Comparison of ENCODE assay signal across 8 cellular contexts in the genomic region with DNA sequence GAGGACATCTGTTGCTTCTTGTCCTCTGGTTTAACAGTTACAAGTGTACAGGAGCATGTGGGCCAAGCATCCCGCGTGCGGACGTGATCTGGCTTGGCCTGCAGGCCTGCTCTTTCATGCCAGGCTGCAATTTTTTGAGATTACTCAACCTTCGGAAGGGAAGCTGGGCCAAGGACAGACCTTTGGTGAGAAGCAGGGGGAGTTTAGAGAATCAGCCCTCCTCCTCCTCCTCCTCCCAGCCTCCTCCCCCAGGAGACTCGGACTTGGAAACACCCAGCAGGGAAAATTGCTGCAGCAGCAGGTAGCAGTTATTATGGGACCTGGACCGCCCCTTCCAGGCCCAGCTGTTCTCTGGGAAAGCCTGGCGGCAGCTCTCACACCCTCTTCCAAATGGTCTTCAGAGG. TPM values are rescaled to one million over a fixed set of nuclear protein-coding genes. Genes with fewer than 3 reads are reported as not detected.
DNase-seq lines count a peak whose midpoint lies in the region; ATAC-seq and TF ChIP-seq lines count a peak whose summit lies in the region.

No MANE protein-coding gene starts in this region.

- no peaks in the 10 kb centered on the region for H3K27me3 ChIP-seq in BE2C

- no peak for ATAC-seq in naive B cell (ENCODE audit: low read depth in 2 of 2)
- no peak for ATAC-seq in HG02938 (IDR thresholded peaks at IDR 0.05; ENCODE audit: unreplicated experiment)
- no peak for ATAC-seq in HG02885 (IDR thresholded peaks at IDR 0.05; ENCODE audit: poor library complexity, unreplicated experiment)

- TF ChIP-seq CTCF in BE2C (IDR thresholded peaks at IDR 0.05; ENCODE audit: low read depth, low read length) = no peak

- H3K4me3 Mint-ChIP-seq in naive B cell = peak overlapping the region in 5 of 8 donors; percentile 12 to 91 (median 70)

- H3K4me1 Mint-ChIP-seq in naive B cell = peaks cover 62 to 80% (median 74%) of the 10 kb centered on the region in 3 donors

- H3K9me3 ChIP-seq in BE2C = no peaks in the 10 kb centered on the region

- H3K4me3 ChIP-seq in BE2C (ENCODE audit: low read depth, low read length) = no peak overlapping the region

- no peaks in the 10 kb centered on the region for H3K36me3 Mint-ChIP-seq in naive B cell

- no peaks in the 10 kb centered on the region for H3K36me3 ChIP-seq in BE2C

- H3K27ac Mint-ChIP-seq in naive B cell = peak overlapping the region in 5 of 6 donors; percentile 86 to 100 (median 96)

- peaks cover 16% of the 10 kb centered on the region for H3K4me1 ChIP-seq in BE2C

- H3K27me3 Mint-ChIP-seq in naive B cell = no peaks in the 10 kb centered on the region

- DNase-seq in BE2C (peak; percentile 58), NCI-H1694 (lab: John Stamatoyannopoulos, UW) (peak; percentile 69), epidermal melanocyte (ENCODE audit: insufficient read length, low spot score) (peak; percentile 72), naive B cell (no peak), iPS-NIHi7 (ENCODE audit: extremely low spot score) (no peak)
- no peak for DNase-seq in activated CD8-positive, alpha-beta memory T cell treated with anti-CD3 and anti-CD28 coated beads for 24 hours

- peaks cover 0 to 2% (median 0%) of the 10 kb centered on the region in 7 donors for H3K9me3 Mint-ChIP-seq in naive B cell

RNA-seq across cellular contexts. Expression of gene KLHL36, which starts 5.1 kb away (rescaled TPM):
- polyA plus RNA-seq in BE2C (2012; ENCODE audit: insufficient read depth, insufficient read length, low read depth) = 11.8 TPM
- polyA plus RNA-seq in naive B cell (ENCODE audit: low read depth in 6 of 6) = 10 to 100 TPM; 29.7 to 40.3 (median 37.5) TPM

RNA-seq across cellular contexts. Expression of gene COTL1, which starts 25.3 kb away (rescaled TPM):
- 21.2 TPM for polyA plus RNA-seq in BE2C (2012; ENCODE audit: insufficient read depth, insufficient read length, low read depth)
- 100 to 1,000 TPM; 167 to 439 (median 373) TPM for polyA plus RNA-seq in naive B cell (ENCODE audit: low read depth in 6 of 6)

RNA-seq across cellular contexts. Expression of gene USP10, which starts 56.6 kb away (rescaled TPM):
- 184 TPM for polyA plus RNA-seq in BE2C (2012; ENCODE audit: insufficient read depth, insufficient read length, low read depth)
- polyA plus RNA-seq in naive B cell (ENCODE audit: low read depth in 6 of 6) = 100 to 1,000 TPM in 1 of 6 donors, 10 to 100 TPM in 5; 69.4 to 103 (median 96.4) TPM

Comparison
In these comparisons a context has a peak if more than half of its experiments do, and no peak if none do; other contexts are left out.
1. DNase-seq: peak in BE2C (single experiment), NCI-H1694 (single experiment) and epidermal melanocyte (single experiment); none in naive B cell (single experiment), iPS-NIHi7 (single experiment) and activated CD8-positive, alpha-beta memory T cell treated with anti-CD3 and anti-CD28 coated beads for 24 hours (single experiment).